15 cellular contexts compared by ENCODE assay signal in genomic region chr2:218276986-218277755, GRCh38. TPM values are rescaled to one million over a fixed set of nuclear protein-coding genes. Genes with fewer than 3 reads are reported as not detected.
DNase-seq lines count a peak whose midpoint lies in the region; ATAC-seq and TF ChIP-seq lines count a peak whose summit lies in the region.
"Had no signal": no experiment of that assay in that cellular context is flagged by ENCODE, and none has a peak within 500 bp of the region (broad histone marks: within the 10 kb centered on the region; RNA-seq: fewer than 3 reads in every experiment).

No MANE protein-coding gene starts in this region.

- intact Hi-C loops in CD14-positive monocyte (cut with micrococcal nuclease): loop anchor here (10.0 kb wide), 2 partner anchors 188 to 288 kb away; partner anchors contain the start of genes CNOT9 (in 1 of the 2) and USP37 (in 1 of the 2)
- intact Hi-C loops in breast epithelium (cut with DNase I; ENCODE audit: low total_unique reads): no loop called here

- H3K27me3 ChIP-seq in breast epithelium: no peaks in the 10 kb centered on the region
- H3K27me3 ChIP-seq: dorsolateral prefrontal cortex had no signal

- H3K36me3 Mint-ChIP-seq in CD14-positive monocyte (peaks cover 76 to 92% of the 10 kb centered on the region in 2 donors), HFFc6 (ENCODE audit: low read depth) (peaks cover 8% of the 10 kb centered on the region; the same call in 1 of the 2 replicates)
- H3K36me3 Mint-ChIP-seq in natural killer cell treated with Interleukin-12 subunit alpha and Interleukin-12 subunit beta and Interleukin-15 and Interleukin-18, amount 100 ng/mL, for 72 hours: peaks cover 9% of the 10 kb centered on the region

- H3K9me3 ChIP-seq in breast epithelium: no peaks in the 10 kb centered on the region

- no peaks in the 10 kb centered on the region for H3K27me3 Mint-ChIP-seq in CD14-positive monocyte (ENCODE audit: low read depth in 3 of 3)
- H3K27me3 Mint-ChIP-seq in HFFc6 (ENCODE audit: insufficient read depth): peaks cover under 1% of the 10 kb centered on the region
- H3K27me3 Mint-ChIP-seq in natural killer cell treated with Interleukin-12 subunit alpha and Interleukin-12 subunit beta and Interleukin-15 and Interleukin-18, amount 100 ng/mL, for 72 hours: no peaks in the 10 kb centered on the region

- DNase-seq in CD14-positive monocyte (ENCODE audit: low spot score) (no peak), HFFc6 (no peak), breast epithelium (ENCODE audit: low spot score in 2 of 2) (no peak), amygdala (lab: John Stamatoyannopoulos, UW) (no peak), glomerular visceral epithelial cell (ENCODE audit: extremely low spot score) (no peak)
- no peak for DNase-seq in natural killer cell treated with Interleukin-12 subunit alpha and Interleukin-12 subunit beta and Interleukin-15 and Interleukin-18, amount 100 ng/mL, for 72 hours (ENCODE audit: low spot score)
- DNase-seq in stimulated activated naive CD4-positive, alpha-beta T cell treated with Interleukin-2 at 50 U/mL for 16 hours (lab: John Stamatoyannopoulos, UW): no peak
- DNase-seq: DMS 273 treated with DMSO at 0.1 percent for 48 hours; dorsolateral prefrontal cortex; NCI-H2107; stimulated activated CD4-positive, alpha-beta T cell treated with anti-CD3 and anti-CD28 coated beads, Interleukin-15, amount 100 ng/mL, for 24 hours; stimulated activated naive CD4-positive, alpha-beta T cell had no signal

- peaks cover 6 to 17% of the 10 kb centered on the region in 2 donors for H3K4me1 ChIP-seq in breast epithelium

- TF ChIP-seq CTCF in CD14-positive monocyte (IDR thresholded peaks at IDR 0.05): no peak
- TF ChIP-seq CTCF in HFFc6 (IDR thresholded peaks at IDR 0.05): peak; percentile 25
- peak in 1 of 3 donors; percentile 16 for TF ChIP-seq CTCF in breast epithelium (IDR thresholded peaks at IDR 0.05)

- H3K4me3 ChIP-seq in breast epithelium: no peak overlapping the region
- H3K4me3 ChIP-seq: dorsolateral prefrontal cortex had no signal

- H3K27ac Mint-ChIP-seq in CD14-positive monocyte: peak overlapping the region; percentile 42 to 82 (median 54)
- H3K27ac Mint-ChIP-seq in HFFc6: no peak overlapping the region
- peak overlapping the region; percentile 58 to 82 for H3K27ac Mint-ChIP-seq in natural killer cell treated with Interleukin-12 subunit alpha and Interleukin-12 subunit beta and Interleukin-15 and Interleukin-18, amount 100 ng/mL, for 72 hours
- H3K27ac Mint-ChIP-seq: nephron; T-helper 2 cell treated with Interferon-gamma antibody and Interleukin-4, amounts not matched to agents 5 μg/mL and 100 μg/mL, for 36 hours had no signal

- peaks cover 13% of the 10 kb centered on the region for H3K36me3 ChIP-seq in breast epithelium

- peak overlapping the region; percentile 10 to 61 for H3K27ac ChIP-seq in breast epithelium

- no peak for ATAC-seq in natural killer cell treated with Interleukin-12 subunit alpha and Interleukin-12 subunit beta and Interleukin-15 and Interleukin-18, amount 100 ng/mL, for 72 hours
- ATAC-seq in HG03354 (IDR thresholded peaks at IDR 0.05; ENCODE audit: poor library complexity, severe bottlenecking, unreplicated experiment): no peak

- H3K4me3 Mint-ChIP-seq in CD14-positive monocyte: no peak overlapping the region
- H3K4me3 Mint-ChIP-seq in HFFc6: no peak overlapping the region
- no peak overlapping the region for H3K4me3 Mint-ChIP-seq in natural killer cell treated with Interleukin-12 subunit alpha and Interleukin-12 subunit beta and Interleukin-15 and Interleukin-18, amount 100 ng/mL, for 72 hours
- H3K4me3 Mint-ChIP-seq: nephron; T-helper 2 cell treated with Interferon-gamma antibody and Interleukin-4, amounts not matched to agents 5 μg/mL and 100 μg/mL, for 36 hours had no signal

- TF ChIP-seq POLR2A in breast epithelium (IDR thresholded peaks at IDR 0.05): no peak

- peaks cover 0 to 1% (median 0%) of the 10 kb centered on the region in 7 donors for H3K9me3 Mint-ChIP-seq in CD14-positive monocyte
- no peaks in the 10 kb centered on the region for H3K9me3 Mint-ChIP-seq in HFFc6
- H3K9me3 Mint-ChIP-seq in natural killer cell treated with Interleukin-12 subunit alpha and Interleukin-12 subunit beta and Interleukin-15 and Interleukin-18, amount 100 ng/mL, for 72 hours: no peaks in the 10 kb centered on the region
- H3K9me3 Mint-ChIP-seq: nephron; T-helper 2 cell treated with Interferon-gamma antibody and Interleukin-4, amounts not matched to agents 5 μg/mL and 100 μg/mL, for 36 hours had no signal

- H3K4me1 Mint-ChIP-seq in CD14-positive monocyte (peaks cover 28% of the 10 kb centered on the region), HFFc6 (ENCODE audit: low read depth) (peaks cover 23% of the 10 kb centered on the region)
- H3K4me1 Mint-ChIP-seq in natural killer cell treated with Interleukin-12 subunit alpha and Interleukin-12 subunit beta and Interleukin-15 and Interleukin-18, amount 100 ng/mL, for 72 hours (ENCODE audit: low read depth in 2 of 2): peaks cover under 1 to 17% of the 10 kb centered on the region in 2 donors

RNA-seq across cellular contexts. Expression of gene PNKD, which starts 6.9 kb away (rescaled TPM):
- polyA plus RNA-seq in CD14-positive monocyte: 10 to 100 TPM; 79.8 to 92.0 TPM
- 10 to 100 TPM; 50.8 to 62.8 (median 57.7) TPM for total RNA-seq in HFFc6 (2021; fragmentation: NEBNext Ultra II Directional; extraction: Animal tissue kit (Norgen Biotek cat#: 25700))
- total RNA-seq in breast epithelium: 10 to 100 TPM; 30.2 to 48.3 (median 35.6) TPM
- total RNA-seq in natural killer cell treated with Interleukin-12 subunit alpha and Interleukin-12 subunit beta and Interleukin-15 and Interleukin-18, amount 100 ng/mL, for 72 hours: 10 to 100 TPM; 20.6 to 22.0 TPM

RNA-seq across cellular contexts. Expression of gene AAMP, which starts 7.2 kb away (rescaled TPM):
- 10 to 100 TPM; 90.8 to 98.7 TPM for polyA plus RNA-seq in CD14-positive monocyte
- total RNA-seq in HFFc6 (2021; fragmentation: NEBNext Ultra II Directional; extraction: Animal tissue kit (Norgen Biotek cat#: 25700)): 10 to 100 TPM; 71.6 to 91.3 (median 80.4) TPM
- 100 to 1,000 TPM; 150 to 164 (median 151) TPM for total RNA-seq in breast epithelium
- 100 to 1,000 TPM in 1 of 2 donors, 10 to 100 TPM in 1; 75.6 to 104 TPM for total RNA-seq in natural killer cell treated with Interleukin-12 subunit alpha and Interleukin-12 subunit beta and Interleukin-15 and Interleukin-18, amount 100 ng/mL, for 72 hours

RNA-seq across cellular contexts. Expression of gene TMBIM1, which starts 15.1 kb away (rescaled TPM):
- polyA plus RNA-seq in CD14-positive monocyte: 100 to 1,000 TPM; 129 to 139 TPM
- 100 to 1,000 TPM; 163 to 187 (median 176) TPM for total RNA-seq in HFFc6 (2021; fragmentation: NEBNext Ultra II Directional; extraction: Animal tissue kit (Norgen Biotek cat#: 25700))
- total RNA-seq in breast epithelium: 100 to 1,000 TPM; 168 to 330 (median 170) TPM
- 10 to 100 TPM; 42.8 to 79.0 TPM for total RNA-seq in natural killer cell treated with Interleukin-12 subunit alpha and Interleukin-12 subunit beta and Interleukin-15 and Interleukin-18, amount 100 ng/mL, for 72 hours

RNA-seq across cellular contexts. Expression of gene GPBAR1, which starts 16.4 kb away (rescaled TPM):
- 100 to 1,000 TPM; 143 to 181 TPM for polyA plus RNA-seq in CD14-positive monocyte
- total RNA-seq in HFFc6 (2021; fragmentation: NEBNext Ultra II Directional; extraction: Animal tissue kit (Norgen Biotek cat#: 25700)): under 1 TPM in 5 of 6 experiments, not detected in 1; 0.10 to 0.17 (median 0.12) TPM
- 10 to 100 TPM in 1 of 3 donors, 1 to 10 TPM in 2; 5.2 to 22.2 (median 8.5) TPM for total RNA-seq in breast epithelium
- 1 to 10 TPM; 2.6 to 3.0 TPM for total RNA-seq in natural killer cell treated with Interleukin-12 subunit alpha and Interleukin-12 subunit beta and Interleukin-15 and Interleukin-18, amount 100 ng/mL, for 72 hours
